12 cellular contexts compared by ENCODE assay signal in genomic region chr6:52543729-52544324, GRCh38. TPM values are rescaled to one million over a fixed set of nuclear protein-coding genes. Genes with fewer than 3 reads are reported as not detected.
DNase-seq lines count a peak whose midpoint lies in the region; ATAC-seq, FAIRE-seq and TF ChIP-seq lines count a peak whose summit lies in the region.
"Had no signal": no experiment of that assay in that cellular context is flagged by ENCODE, and none has a peak within 500 bp of the region (broad histone marks: within the 10 kb centered on the region; RNA-seq: fewer than 3 reads in every experiment).

No MANE protein-coding gene starts in this region.

- peaks cover 92% of the 10 kb centered on the region for H3K4me1 ChIP-seq in astrocyte (ENCODE audit: insufficient read depth, low read length)
- H3K4me1 ChIP-seq in stomach: peaks cover 45 to 96% (median 71%) of the 10 kb centered on the region in 4 donors

- H2AFZ ChIP-seq in astrocyte (ENCODE audit: low read depth, low read length): no peak overlapping the region

- H3K27ac Mint-ChIP-seq in astrocyte (ENCODE audit: unreplicated experiment): peak overlapping the region; percentile 96

- WGBS in stomach, 5 donors: 64 to 80% (median 75%) methylated on average over 7 of the region's 7 CpGs

- H3K4me1 Mint-ChIP-seq in astrocyte (ENCODE audit: low read depth, unreplicated experiment): peaks cover 95% of the 10 kb centered on the region

- H3K4me2 ChIP-seq in astrocyte (ENCODE audit: low read length): peak overlapping the region; percentile 67

- peaks cover 18% of the 10 kb centered on the region for H3K36me3 Mint-ChIP-seq in astrocyte (ENCODE audit: low read depth, unreplicated experiment)

- H3K9me3 ChIP-seq in astrocyte (ENCODE audit: insufficient read depth, low read depth, low read length) (no peaks in the 10 kb centered on the region), stomach (no peaks in the 10 kb centered on the region)
- H3K9me3 ChIP-seq: neutrophil had no signal

- peak; percentile 27 for DNase-seq in HK-2 (ENCODE audit: unreplicated experiment)
- DNase-seq in astrocyte (ENCODE audit: low read depth): peak; percentile 66
- peak; percentile 58 for DNase-seq in iris pigment epithelial cell (ENCODE audit: low read depth)
- no peak for DNase-seq in stomach
- no peak for DNase-seq in SHP77 treated with DMSO at 0.1 percent for 48 hours (lab: John Stamatoyannopoulos, UW)
- DNase-seq in H7: no peak
- DNase-seq in SKM-1 (lab: John Stamatoyannopoulos, UW; ENCODE audit: unreplicated experiment): no peak
- DNase-seq: activated naive CD4-positive, alpha-beta T cell; GF-D8; NCI-H187 treated with DMSO at 0.1 percent for 48 hours had no signal

- H3K27me3 ChIP-seq in astrocyte (ENCODE audit: insufficient read depth, low read length) (no peaks in the 10 kb centered on the region), stomach (no peaks in the 10 kb centered on the region), H7 (ENCODE audit: control insufficient read depth, insufficient read depth, low read length) (no peaks in the 10 kb centered on the region)
- H3K27me3 ChIP-seq: neutrophil had no signal

- TF ChIP-seq CTCF in astrocyte (IDR thresholded peaks at IDR 0.05; ENCODE audit: insufficient read depth, low read depth, low read length): no peak
- no peak for TF ChIP-seq CTCF in stomach (IDR thresholded peaks at IDR 0.05)

- intact Hi-C loops in stomach (cut with DNase I; ENCODE audit: low total_unique reads): no loop called here

- TF ChIP-seq EP300 in stomach (IDR thresholded peaks at IDR 0.05): no peak

- peaks cover 2% of the 10 kb centered on the region for H3K9me3 Mint-ChIP-seq in astrocyte (ENCODE audit: unreplicated experiment)

- peak; percentile 23 for FAIRE-seq in astrocyte (lab: Jason Lieb, UNC)

- no peaks in the 10 kb centered on the region for H3K27me3 Mint-ChIP-seq in astrocyte (ENCODE audit: low read depth, unreplicated experiment)

- ATAC-seq in HG02610 (IDR thresholded peaks at IDR 0.05; ENCODE audit: unreplicated experiment): no peak

- H3K79me2 ChIP-seq in astrocyte (ENCODE audit: insufficient read depth, low read length): peaks cover 92% of the 10 kb centered on the region

- H3K4me3 ChIP-seq in astrocyte (ENCODE audit: insufficient read depth, low read depth, low read length) (peak overlapping the region; percentile 13), stomach (no peak overlapping the region), H7 (ENCODE audit: insufficient read depth, low read depth, low read length) (no peak overlapping the region)

- peak overlapping the region; percentile 70 for H3K4me3 Mint-ChIP-seq in astrocyte (ENCODE audit: unreplicated experiment)

- no peak for TF ChIP-seq POLR2A in stomach (IDR thresholded peaks at IDR 0.05)

- peaks cover 5% of the 10 kb centered on the region for H3K36me3 ChIP-seq in astrocyte (ENCODE audit: insufficient read depth, low read length)
- no peaks in the 10 kb centered on the region for H3K36me3 ChIP-seq in stomach
- no peaks in the 10 kb centered on the region for H3K36me3 ChIP-seq in H7 (replicated peaks; ENCODE audit: control insufficient read depth, insufficient read depth, low read length)
- H3K36me3 ChIP-seq: neutrophil had no signal

- H3K27ac ChIP-seq in astrocyte (ENCODE audit: low read depth, low read length): peak overlapping the region; percentile 87
- peak overlapping the region; percentile 5 to 76 (median 69) for H3K27ac ChIP-seq in stomach
- H3K27ac ChIP-seq: neutrophil had no signal

- peaks cover 19% of the 10 kb centered on the region for H4K20me1 ChIP-seq in astrocyte (ENCODE audit: insufficient read depth, low read length)

- peak overlapping the region; percentile 68 for H3K9ac ChIP-seq in astrocyte (ENCODE audit: low read length)

RNA-seq across cellular contexts. Expression of gene TRAM2, which starts 33.0 kb away (rescaled TPM):
- 88.7 and 93.4 TPM in 2 replicates for total RNA-seq in astrocyte
- 10 to 100 TPM in 2 of 5 donors, 1 to 10 TPM in 3; 1.4 to 14.1 (median 6.4) TPM for total RNA-seq in stomach
- polyA plus RNA-seq in stomach: 1 to 10 TPM; 2.1 to 2.7 (median 2.1) TPM
- total RNA-seq in H7 (2014; rRNA removed; shearing (Covaris generic)): 8.7 and 9.2 TPM in 2 replicates

Comparison
In these comparisons a context has a peak if more than half of its experiments do, and no peak if none do; other contexts are left out.
1. DNase-seq: peak in HK-2 (single experiment), astrocyte (single experiment) and iris pigment epithelial cell (single experiment); none in stomach (single experiment), SHP77 treated with DMSO at 0.1 percent for 48 hours (single experiment), H7 (single experiment) and SKM-1 (single experiment).